23 cellular contexts compared by ENCODE assay signal in the genomic region with DNA sequence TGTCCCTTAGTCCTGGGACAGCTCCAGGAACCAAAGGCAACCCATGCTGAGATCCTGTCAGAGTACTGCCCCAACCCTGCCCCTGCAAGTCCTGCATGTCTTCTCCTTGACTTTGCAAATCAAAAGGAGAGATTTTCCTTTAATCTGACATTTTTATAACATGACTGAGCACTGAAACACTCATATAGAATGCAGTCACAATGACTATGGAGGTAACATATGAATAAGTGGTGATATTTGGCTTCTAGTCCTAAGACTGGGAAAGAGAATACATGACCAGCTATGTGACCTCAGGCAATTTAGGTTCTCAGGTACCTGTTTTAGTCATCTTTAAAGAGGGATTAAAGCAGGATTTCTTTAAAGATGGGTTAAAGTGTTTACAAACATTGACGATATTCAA.
"Had no signal": no experiment of that assay in that cellular context is flagged by ENCODE, and none has a peak within 500 bp of the region (broad histone marks: within the 10 kb centered on the region; RNA-seq: fewer than 3 reads in every experiment).

No MANE protein-coding gene starts in this region.

- H3K4me1 ChIP-seq: SJSA1 had no signal

- ATAC-seq: HepG2, Panc1, PC-3 had no signal

- H3K9me3 ChIP-seq: MG63 had no signal

- H3K36me3 ChIP-seq: MG63, SJSA1 had no signal

- DNase-seq: IMR-90, Karpas-422, KG1, MG63, NCI-H1092, NCI-H1105 treated with DMSO at 0.1 percent for 48 hours, NCI-H1417 treated with DMSO at 0.1 percent for 48 hours, NCI-H146, NCI-H1694 treated with DMSO at 0.1 percent for 48 hours, NCI-H1930, NCI-H2081, NCI-H2107, NCI-H2227 treated with DMSO at 0.1 percent for 48 hours, NCI-H524, NCI-H526 treated with DMSO at 0.1 percent for 48 hours, NCI-H748 treated with DMSO at 0.1 percent for 48 hours, PC-3, Right ventricle myocardium superior, SIG-M5 had no signal

- H3K4me3 ChIP-seq: MG63, SJSA1, SK-N-MC had no signal

- H3K27me3 ChIP-seq: MG63, SJSA1 had no signal

- FAIRE-seq: HepG2 had no signal

- H3K27ac ChIP-seq: SJSA1, SK-N-MC had no signal
